Comparison of ENCODE assay signal across 1 cellular context in the genomic region with DNA sequence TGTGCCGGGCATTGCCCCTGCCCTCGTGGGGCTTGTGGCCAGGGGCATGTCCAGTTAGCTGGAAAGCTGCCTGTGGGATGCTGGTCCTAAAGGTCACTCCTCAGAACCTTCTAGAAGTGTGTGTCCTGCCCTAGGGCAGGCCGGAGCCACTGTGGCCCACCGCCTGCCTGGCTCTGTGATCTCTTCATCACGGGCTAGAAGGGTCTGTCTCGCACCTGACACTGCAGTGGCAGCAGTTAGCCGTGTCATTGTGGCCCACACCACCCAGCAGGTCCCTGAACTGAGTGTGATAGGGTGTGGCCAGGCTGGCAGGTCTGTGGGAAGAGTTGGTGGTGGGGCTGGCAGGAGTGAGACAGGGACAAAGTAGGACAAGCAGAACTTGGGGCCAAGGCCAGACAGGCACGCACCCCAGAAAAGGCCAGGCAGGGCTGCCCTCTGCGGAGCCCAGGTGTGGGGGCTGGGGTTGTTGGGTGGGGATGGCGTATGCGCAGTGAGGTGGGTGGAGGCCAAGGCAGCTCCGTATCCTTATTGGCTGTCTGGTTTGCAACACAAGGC.
TF ChIP-seq lines count a peak whose summit lies in the region.

No MANE protein-coding gene starts in this region.

TF ChIP-seq in HepG2, 621 proteins besides CTCF, POLR2A, EP300 and RAD21:
- TF ChIP-seq, protein P1, sequence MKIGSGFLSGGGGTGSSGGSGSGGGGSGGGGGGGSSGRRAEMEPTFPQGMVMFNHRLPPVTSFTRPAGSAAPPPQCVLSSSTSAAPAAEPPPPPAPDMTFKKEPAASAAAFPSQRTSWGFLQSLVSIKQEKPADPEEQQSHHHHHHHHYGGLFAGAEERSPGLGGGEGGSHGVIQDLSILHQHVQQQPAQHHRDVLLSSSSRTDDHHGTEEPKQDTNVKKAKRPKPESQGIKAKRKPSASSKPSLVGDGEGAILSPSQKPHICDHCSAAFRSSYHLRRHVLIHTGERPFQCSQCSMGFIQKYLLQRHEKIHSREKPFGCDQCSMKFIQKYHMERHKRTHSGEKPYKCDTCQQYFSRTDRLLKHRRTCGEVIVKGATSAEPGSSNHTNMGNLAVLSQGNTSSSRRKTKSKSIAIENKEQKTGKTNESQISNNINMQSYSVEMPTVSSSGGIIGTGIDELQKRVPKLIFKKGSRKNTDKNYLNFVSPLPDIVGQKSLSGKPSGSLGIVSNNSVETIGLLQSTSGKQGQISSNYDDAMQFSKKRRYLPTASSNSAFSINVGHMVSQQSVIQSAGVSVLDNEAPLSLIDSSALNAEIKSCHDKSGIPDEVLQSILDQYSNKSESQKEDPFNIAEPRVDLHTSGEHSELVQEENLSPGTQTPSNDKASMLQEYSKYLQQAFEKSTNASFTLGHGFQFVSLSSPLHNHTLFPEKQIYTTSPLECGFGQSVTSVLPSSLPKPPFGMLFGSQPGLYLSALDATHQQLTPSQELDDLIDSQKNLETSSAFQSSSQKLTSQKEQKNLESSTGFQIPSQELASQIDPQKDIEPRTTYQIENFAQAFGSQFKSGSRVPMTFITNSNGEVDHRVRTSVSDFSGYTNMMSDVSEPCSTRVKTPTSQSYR (CRISPR knock-in tag; IDR thresholded peaks at IDR 0.05; ENCODE audit: borderline replicate concordance) = no peak
- TF ChIP-seq, protein P2, sequence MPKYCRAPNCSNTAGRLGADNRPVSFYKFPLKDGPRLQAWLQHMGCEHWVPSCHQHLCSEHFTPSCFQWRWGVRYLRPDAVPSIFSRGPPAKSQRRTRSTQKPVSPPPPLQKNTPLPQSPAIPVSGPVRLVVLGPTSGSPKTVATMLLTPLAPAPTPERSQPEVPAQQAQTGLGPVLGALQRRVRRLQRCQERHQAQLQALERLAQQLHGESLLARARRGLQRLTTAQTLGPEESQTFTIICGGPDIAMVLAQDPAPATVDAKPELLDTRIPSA (CRISPR knock-in tag; IDR thresholded peaks at IDR 0.05; ENCODE audit: borderline replicate concordance) = no peak
- TF ChIP-seq SNAPC2 (CRISPR knock-in tag; IDR thresholded peaks at IDR 0.05) (no peak), HNF4G (IDR thresholded peaks at IDR 0.05; ENCODE audit: borderline replicate concordance, low read depth, low read length) (no peak), HNF4G (CRISPR knock-in tag; IDR thresholded peaks at IDR 0.05; ENCODE audit: borderline replicate concordance, low read depth) (no peak), ZBTB38 (CRISPR knock-in tag; IDR thresholded peaks at IDR 0.05) (peak; percentile 40; the same call in 1 of the 2 replicates), NFATC3 (CRISPR knock-in tag; IDR thresholded peaks at IDR 0.05) (no peak)
- TF ChIP-seq, protein P3, sequence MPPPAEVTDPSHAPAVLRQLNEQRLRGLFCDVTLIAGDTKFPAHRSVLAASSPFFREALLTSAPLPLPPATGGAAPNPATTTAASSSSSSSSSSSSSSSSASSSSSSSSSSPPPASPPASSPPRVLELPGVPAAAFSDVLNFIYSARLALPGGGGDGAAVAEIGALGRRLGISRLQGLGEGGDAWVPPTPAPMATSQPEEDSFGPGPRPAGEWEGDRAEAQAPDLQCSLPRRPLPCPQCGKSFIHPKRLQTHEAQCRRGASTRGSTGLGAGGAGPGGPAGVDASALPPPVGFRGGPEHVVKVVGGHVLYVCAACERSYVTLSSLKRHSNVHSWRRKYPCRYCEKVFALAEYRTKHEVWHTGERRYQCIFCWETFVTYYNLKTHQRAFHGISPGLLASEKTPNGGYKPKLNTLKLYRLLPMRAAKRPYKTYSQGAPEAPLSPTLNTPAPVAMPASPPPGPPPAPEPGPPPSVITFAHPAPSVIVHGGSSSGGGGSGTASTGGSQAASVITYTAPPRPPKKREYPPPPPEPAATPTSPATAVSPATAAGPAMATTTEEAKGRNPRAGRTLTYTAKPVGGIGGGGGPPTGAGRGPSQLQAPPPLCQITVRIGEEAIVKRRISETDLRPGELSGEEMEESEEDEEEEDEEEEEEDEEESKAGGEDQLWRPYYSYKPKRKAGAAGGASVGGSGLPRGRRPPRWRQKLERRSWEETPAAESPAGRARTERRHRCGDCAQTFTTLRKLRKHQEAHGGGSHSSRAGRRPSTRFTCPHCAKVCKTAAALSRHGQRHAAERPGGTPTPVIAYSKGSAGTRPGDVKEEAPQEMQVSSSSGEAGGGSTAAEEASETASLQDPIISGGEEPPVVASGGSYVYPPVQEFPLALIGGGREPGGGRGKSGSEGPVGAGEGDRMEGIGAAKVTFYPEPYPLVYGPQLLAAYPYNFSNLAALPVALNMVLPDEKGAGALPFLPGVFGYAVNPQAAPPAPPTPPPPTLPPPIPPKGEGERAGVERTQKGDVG (CRISPR knock-in tag; IDR thresholded peaks at IDR 0.05; ENCODE audit: borderline replicate concordance) = no peak
- TF ChIP-seq, protein P4, sequence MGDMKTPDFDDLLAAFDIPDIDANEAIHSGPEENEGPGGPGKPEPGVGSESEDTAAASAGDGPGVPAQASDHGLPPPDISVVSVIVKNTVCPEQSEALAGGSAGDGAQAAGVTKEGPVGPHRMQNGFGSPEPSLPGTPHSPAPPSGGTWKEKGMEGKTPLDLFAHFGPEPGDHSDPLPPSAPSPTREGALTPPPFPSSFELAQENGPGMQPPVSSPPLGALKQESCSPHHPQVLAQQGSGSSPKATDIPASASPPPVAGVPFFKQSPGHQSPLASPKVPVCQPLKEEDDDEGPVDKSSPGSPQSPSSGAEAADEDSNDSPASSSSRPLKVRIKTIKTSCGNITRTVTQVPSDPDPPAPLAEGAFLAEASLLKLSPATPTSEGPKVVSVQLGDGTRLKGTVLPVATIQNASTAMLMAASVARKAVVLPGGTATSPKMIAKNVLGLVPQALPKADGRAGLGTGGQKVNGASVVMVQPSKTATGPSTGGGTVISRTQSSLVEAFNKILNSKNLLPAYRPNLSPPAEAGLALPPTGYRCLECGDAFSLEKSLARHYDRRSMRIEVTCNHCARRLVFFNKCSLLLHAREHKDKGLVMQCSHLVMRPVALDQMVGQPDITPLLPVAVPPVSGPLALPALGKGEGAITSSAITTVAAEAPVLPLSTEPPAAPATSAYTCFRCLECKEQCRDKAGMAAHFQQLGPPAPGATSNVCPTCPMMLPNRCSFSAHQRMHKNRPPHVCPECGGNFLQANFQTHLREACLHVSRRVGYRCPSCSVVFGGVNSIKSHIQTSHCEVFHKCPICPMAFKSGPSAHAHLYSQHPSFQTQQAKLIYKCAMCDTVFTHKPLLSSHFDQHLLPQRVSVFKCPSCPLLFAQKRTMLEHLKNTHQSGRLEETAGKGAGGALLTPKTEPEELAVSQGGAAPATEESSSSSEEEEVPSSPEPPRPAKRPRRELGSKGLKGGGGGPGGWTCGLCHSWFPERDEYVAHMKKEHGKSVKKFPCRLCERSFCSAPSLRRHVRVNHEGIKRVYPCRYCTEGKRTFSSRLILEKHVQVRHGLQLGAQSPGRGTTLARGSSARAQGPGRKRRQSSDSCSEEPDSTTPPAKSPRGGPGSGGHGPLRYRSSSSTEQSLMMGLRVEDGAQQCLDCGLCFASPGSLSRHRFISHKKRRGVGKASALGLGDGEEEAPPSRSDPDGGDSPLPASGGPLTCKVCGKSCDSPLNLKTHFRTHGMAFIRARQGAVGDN (CRISPR knock-in tag; IDR thresholded peaks at IDR 0.05) = peak; percentile 80
TF ChIP-seq in HepG2: peak in this region for 2.
